In genomic region chr20:38216736-38217595, GRCh38 we compare ENCODE assay signal across 2 cellular contexts.
TF ChIP-seq lines count a peak whose summit lies in the region.

No MANE protein-coding gene starts in this region.

TF ChIP-seq in HCT116, 20 proteins besides CTCF, POLR2A, EP300 and RAD21 (continued from another document):
- TF ChIP-seq, protein P1, sequence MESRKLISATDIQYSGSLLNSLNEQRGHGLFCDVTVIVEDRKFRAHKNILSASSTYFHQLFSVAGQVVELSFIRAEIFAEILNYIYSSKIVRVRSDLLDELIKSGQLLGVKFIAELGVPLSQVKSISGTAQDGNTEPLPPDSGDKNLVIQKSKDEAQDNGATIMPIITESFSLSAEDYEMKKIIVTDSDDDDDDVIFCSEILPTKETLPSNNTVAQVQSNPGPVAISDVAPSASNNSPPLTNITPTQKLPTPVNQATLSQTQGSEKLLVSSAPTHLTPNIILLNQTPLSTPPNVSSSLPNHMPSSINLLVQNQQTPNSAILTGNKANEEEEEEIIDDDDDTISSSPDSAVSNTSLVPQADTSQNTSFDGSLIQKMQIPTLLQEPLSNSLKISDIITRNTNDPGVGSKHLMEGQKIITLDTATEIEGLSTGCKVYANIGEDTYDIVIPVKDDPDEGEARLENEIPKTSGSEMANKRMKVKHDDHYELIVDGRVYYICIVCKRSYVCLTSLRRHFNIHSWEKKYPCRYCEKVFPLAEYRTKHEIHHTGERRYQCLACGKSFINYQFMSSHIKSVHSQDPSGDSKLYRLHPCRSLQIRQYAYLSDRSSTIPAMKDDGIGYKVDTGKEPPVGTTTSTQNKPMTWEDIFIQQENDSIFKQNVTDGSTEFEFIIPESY (IDR thresholded peaks at IDR 0.05; ENCODE audit: extremely low read depth, insufficient replicate concordance, low read length), result no peak
- TF ChIP-seq EZH2 (IDR thresholded peaks at IDR 0.05), result no peak
- TF ChIP-seq, protein P2, sequence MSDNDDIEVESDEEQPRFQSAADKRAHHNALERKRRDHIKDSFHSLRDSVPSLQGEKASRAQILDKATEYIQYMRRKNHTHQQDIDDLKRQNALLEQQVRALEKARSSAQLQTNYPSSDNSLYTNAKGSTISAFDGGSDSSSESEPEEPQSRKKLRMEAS (IDR thresholded peaks at IDR 0.05), result no peak
- no peak for TF ChIP-seq ZNF274 (IDR thresholded peaks at IDR 0.05; ENCODE audit: low read depth, low read length)
- no peak for TF ChIP-seq EZH2phosphoT487 (IDR thresholded peaks at IDR 0.05; ENCODE audit: borderline replicate concordance)
- no peak for TF ChIP-seq JUND (IDR thresholded peaks at IDR 0.05)
- TF ChIP-seq TCF7L2 (IDR thresholded peaks at IDR 0.05; ENCODE audit: borderline replicate concordance, extremely low read depth, insufficient read depth, insufficient read length), result no peak
- TF ChIP-seq YY1 (IDR thresholded peaks at IDR 0.05; ENCODE audit: extremely low read depth, insufficient replicate concordance, low read depth, low read length), result no peak

TF ChIP-seq in SK-N-SH, 30 proteins besides CTCF, POLR2A, EP300 and RAD21 (continued from another document):
- TF ChIP-seq, protein P3, sequence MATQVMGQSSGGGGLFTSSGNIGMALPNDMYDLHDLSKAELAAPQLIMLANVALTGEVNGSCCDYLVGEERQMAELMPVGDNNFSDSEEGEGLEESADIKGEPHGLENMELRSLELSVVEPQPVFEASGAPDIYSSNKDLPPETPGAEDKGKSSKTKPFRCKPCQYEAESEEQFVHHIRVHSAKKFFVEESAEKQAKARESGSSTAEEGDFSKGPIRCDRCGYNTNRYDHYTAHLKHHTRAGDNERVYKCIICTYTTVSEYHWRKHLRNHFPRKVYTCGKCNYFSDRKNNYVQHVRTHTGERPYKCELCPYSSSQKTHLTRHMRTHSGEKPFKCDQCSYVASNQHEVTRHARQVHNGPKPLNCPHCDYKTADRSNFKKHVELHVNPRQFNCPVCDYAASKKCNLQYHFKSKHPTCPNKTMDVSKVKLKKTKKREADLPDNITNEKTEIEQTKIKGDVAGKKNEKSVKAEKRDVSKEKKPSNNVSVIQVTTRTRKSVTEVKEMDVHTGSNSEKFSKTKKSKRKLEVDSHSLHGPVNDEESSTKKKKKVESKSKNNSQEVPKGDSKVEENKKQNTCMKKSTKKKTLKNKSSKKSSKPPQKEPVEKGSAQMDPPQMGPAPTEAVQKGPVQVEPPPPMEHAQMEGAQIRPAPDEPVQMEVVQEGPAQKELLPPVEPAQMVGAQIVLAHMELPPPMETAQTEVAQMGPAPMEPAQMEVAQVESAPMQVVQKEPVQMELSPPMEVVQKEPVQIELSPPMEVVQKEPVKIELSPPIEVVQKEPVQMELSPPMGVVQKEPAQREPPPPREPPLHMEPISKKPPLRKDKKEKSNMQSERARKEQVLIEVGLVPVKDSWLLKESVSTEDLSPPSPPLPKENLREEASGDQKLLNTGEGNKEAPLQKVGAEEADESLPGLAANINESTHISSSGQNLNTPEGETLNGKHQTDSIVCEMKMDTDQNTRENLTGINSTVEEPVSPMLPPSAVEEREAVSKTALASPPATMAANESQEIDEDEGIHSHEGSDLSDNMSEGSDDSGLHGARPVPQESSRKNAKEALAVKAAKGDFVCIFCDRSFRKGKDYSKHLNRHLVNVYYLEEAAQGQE (IDR thresholded peaks at IDR 0.05; ENCODE audit: low read depth, low read length), result peak; percentile 63; the same call in 1 of the 2 replicates
- TF ChIP-seq GABPA (IDR thresholded peaks at IDR 0.05; ENCODE audit: low read depth), result no peak
